In genomic region chr9:128910906-128911305, GRCh38 we compare ENCODE assay signal across 9 cellular contexts. TPM values are rescaled to one million over a fixed set of nuclear protein-coding genes. Genes with fewer than 3 reads are reported as not detected.
DNase-seq lines count a peak whose midpoint lies in the region; ATAC-seq and TF ChIP-seq lines count a peak whose summit lies in the region.
"Had no signal": no experiment of that assay in that cellular context is flagged by ENCODE, and none has a peak within 500 bp of the region (broad histone marks: within the 10 kb centered on the region; RNA-seq: fewer than 3 reads in every experiment).

No MANE protein-coding gene starts in this region.

- H3K4me1 ChIP-seq in PC-3 (ENCODE audit: insufficient read depth, low read length) = peaks cover 34% of the 10 kb centered on the region
- H3K4me1 ChIP-seq in esophagus (ENCODE audit: control insufficient read depth in 2 of 2, insufficient read depth in 2 of 2, low read length in 1 of 2) = peaks cover 15 to 47% of the 10 kb centered on the region in 2 donors
- H3K4me1 ChIP-seq in parathyroid adenoma = no peaks in the 10 kb centered on the region

- no peaks in the 10 kb centered on the region for H3F3A ChIP-seq in PC-3 (ENCODE audit: low read length, unreplicated experiment)

- 84 to 92% methylated on average over 6 of the region's 6 CpGs for WGBS in esophagus, 2 donors

- H3K27me3 ChIP-seq in AG04450 (ENCODE audit: control insufficient read depth, insufficient read depth, low read length) (no peaks in the 10 kb centered on the region), PC-3 (ENCODE audit: low read length) (no peaks in the 10 kb centered on the region), esophagus (ENCODE audit: control insufficient read depth in 1 of 2, insufficient read depth in 2 of 2, low read length in 2 of 2) (no peaks in the 10 kb centered on the region), parathyroid adenoma (ENCODE audit: control insufficient read depth, insufficient read depth, low read length) (no peaks in the 10 kb centered on the region)

- H2AFZ ChIP-seq in PC-3 (ENCODE audit: low read length) (no peak overlapping the region), parathyroid adenoma (no peak overlapping the region)

- ATAC-seq in PC-3 (no peak; the same call in 1 of the 2 replicates), HG03378 (IDR thresholded peaks at IDR 0.05; ENCODE audit: unreplicated experiment) (no peak), GM19328 (IDR thresholded peaks at IDR 0.05; ENCODE audit: unreplicated experiment) (no peak)

- intact Hi-C loops in PC-3 (cut with micrococcal nuclease) = no loop called here

- H3K9me2 ChIP-seq in PC-3 (replicated peaks; ENCODE audit: low read length) = no peaks in the 10 kb centered on the region

- H3K36me3 ChIP-seq in PC-3 (ENCODE audit: low read depth, low read length) = peaks cover 25% of the 10 kb centered on the region
- H3K36me3 ChIP-seq in esophagus (ENCODE audit: control insufficient read depth in 2 of 2, insufficient read depth in 2 of 2, low read length in 1 of 2) = peaks cover 22 to 55% of the 10 kb centered on the region in 2 donors
- no peaks in the 10 kb centered on the region for H3K36me3 ChIP-seq in parathyroid adenoma (ENCODE audit: control insufficient read depth, insufficient read depth, low read length)

- H3K79me2 ChIP-seq in PC-3 (ENCODE audit: low read length) (peaks cover 57% of the 10 kb centered on the region), parathyroid adenoma (peaks cover 16% of the 10 kb centered on the region)

- H3K9ac ChIP-seq in PC-3 (ENCODE audit: low read length) (peak overlapping the region; percentile 78; the same call in 1 of the 2 replicates), parathyroid adenoma (no peak overlapping the region)

- DNase-seq in AG04450 (ENCODE audit: low read depth, low spot score) (no peak), PC-3 (no peak), COLO829 (ENCODE audit: low spot score) (no peak)
- DNase-seq in activated effector memory CD4-positive, alpha-beta T cell treated with Interleukin-2 at 50 U/mL for 16 hours = no peak

- H4K20me1 ChIP-seq in PC-3 (ENCODE audit: low read length) = no peaks in the 10 kb centered on the region

- POLR2A ChIA-PET in AG04450 (lab: Yijun Ruan, JAX) (interaction anchor here (0.6 kb wide), 1 partner anchor 228 kb away, joined by 3 read pairs; no protein-coding TSS in a partner anchor), PC-3 (lab: Charles Lee; ENCODE audit: unreplicated experiment) (no interaction called here)

- H3K4me2 ChIP-seq in PC-3 (ENCODE audit: low read length) (peak overlapping the region; percentile 58; the same call in 1 of the 2 replicates), parathyroid adenoma (ENCODE audit: low read length) (no peak overlapping the region)

- TF ChIP-seq CTCF in AG04450 (IDR thresholded peaks at IDR 0.05; ENCODE audit: low read depth, low read length) (no peak), PC-3 (conservative IDR thresholded peaks at IDR 0.05; ENCODE audit: low read depth, low read length) (no peak), parathyroid adenoma (IDR thresholded peaks at IDR 0.05) (no peak)

- CTCF ChIA-PET in AG04450 (lab: Charles Lee) (interaction anchor here (0.5 kb wide), 1 partner anchor 48 kb away, joined by 4 read pairs; no protein-coding TSS in a partner anchor), PC-3 (lab: Charles Lee) (no interaction called here)

- H3K27ac ChIP-seq in AG04450 (ENCODE audit: low read depth, low read length) (peak overlapping the region; percentile 93), PC-3 (ENCODE audit: low read length) (peak overlapping the region; percentile 99), esophagus (ENCODE audit: low read depth in 2 of 2, low read length in 1 of 2) (peak overlapping the region; percentile 93 to 96), parathyroid adenoma (peak overlapping the region; percentile 15)
- H3K27ac ChIP-seq: C4-2B had no signal

- H3K4me3 ChIP-seq in AG04450 (ENCODE audit: low read depth, low read length) (no peak overlapping the region), PC-3 (ENCODE audit: low read length) (no peak overlapping the region), esophagus (ENCODE audit: low read depth in 1 of 2, low read length in 2 of 2) (no peak overlapping the region), parathyroid adenoma (ENCODE audit: low read depth, low read length) (no peak overlapping the region)

- H3K9me3 ChIP-seq in AG04450 (ENCODE audit: control insufficient read depth, insufficient read depth, low read length) (peaks cover 19% of the 10 kb centered on the region; the same call in 1 of the 2 replicates), PC-3 (ENCODE audit: low read length) (no peaks in the 10 kb centered on the region), esophagus (ENCODE audit: control insufficient read depth in 2 of 2, insufficient read depth in 1 of 2, low read depth in 1 of 2, low read length in 1 of 2) (no peaks in the 10 kb centered on the region), parathyroid adenoma (ENCODE audit: control insufficient read depth, low read length) (no peaks in the 10 kb centered on the region)

- no TSS peak for BruUV-seq in PC-3 (replicated peaks; lab: Mats Ljungman, UMichigan)

RNA-seq across cellular contexts. Expression of gene PHYHD1, which starts 9.9 kb away (rescaled TPM):
- polyA plus RNA-seq in AG04450 (2011; rRNA removed) = 9.3 and 11.6 TPM in 2 replicates
- polyA minus RNA-seq in AG04450 (2011; rRNA and poly(A)+ RNA removed) = 8.0 and 10.8 TPM in 2 replicates
- 1.6 TPM in 1 of 2 replicates, not detected in the other for total RNA-seq in PC-3 (2014; rRNA removed)
- polyA plus RNA-seq in esophagus = 10 to 100 TPM; 19.8 to 39.5 TPM

RNA-seq across cellular contexts. Expression of gene LRRC8A, which starts 29.0 kb away (rescaled TPM):
- polyA plus RNA-seq in AG04450 (2011; rRNA removed) (25.3 and 31.7 TPM in 2 replicates), esophagus (10 to 100 TPM; 38.5 to 55.6 TPM)
- 33.8 and 45.7 TPM in 2 replicates for polyA minus RNA-seq in AG04450 (2011; rRNA and poly(A)+ RNA removed)
- total RNA-seq in PC-3 (2014; rRNA removed) = 58.9 and 65.5 TPM in 2 replicates

RNA-seq across cellular contexts. Expression of gene KYAT1, which starts 29.2 kb away (rescaled TPM):
- 5.2 and 7.0 TPM in 2 replicates for polyA plus RNA-seq in AG04450 (2011; rRNA removed)
- 3.1 and 6.4 TPM in 2 replicates for polyA minus RNA-seq in AG04450 (2011; rRNA and poly(A)+ RNA removed)
- total RNA-seq in PC-3 (2014; rRNA removed) = 7.4 and 12.9 TPM in 2 replicates
- polyA plus RNA-seq in esophagus = 1 to 10 TPM; 4.0 to 6.7 TPM

RNA-seq across cellular contexts. Expression of gene DOLK, which starts 36.5 kb away (rescaled TPM):
- polyA plus RNA-seq in AG04450 (2011; rRNA removed) (31.4 and 31.8 TPM in 2 replicates), esophagus (10 to 100 TPM in 1 of 2 donors, 1 to 10 TPM in 1; 5.3 to 11.6 TPM)
- 37.7 and 49.4 TPM in 2 replicates for polyA minus RNA-seq in AG04450 (2011; rRNA and poly(A)+ RNA removed)
- total RNA-seq in PC-3 (2014; rRNA removed) = 17.9 and 23.7 TPM in 2 replicates

RNA-seq across cellular contexts. Expression of gene NUP188, which starts 36.6 kb away (rescaled TPM):
- polyA plus RNA-seq in AG04450 (2011; rRNA removed) = 46.3 and 52.1 TPM in 2 replicates
- polyA minus RNA-seq in AG04450 (2011; rRNA and poly(A)+ RNA removed) = 125 and 157 TPM in 2 replicates
- 48.0 and 52.0 TPM in 2 replicates for total RNA-seq in PC-3 (2014; rRNA removed)
- 10 to 100 TPM; 19.7 to 21.8 TPM for polyA plus RNA-seq in esophagus

Comparison
In these comparisons a context has a peak if more than half of its experiments do, and no peak if none do; other contexts are left out.
1. H3K27ac ChIP-seq: peak in every context shown above with its lines; median percentile 99 in PC-3; 94 in esophagus; 93 in AG04450; 15 in parathyroid adenoma.